In the genomic region with DNA sequence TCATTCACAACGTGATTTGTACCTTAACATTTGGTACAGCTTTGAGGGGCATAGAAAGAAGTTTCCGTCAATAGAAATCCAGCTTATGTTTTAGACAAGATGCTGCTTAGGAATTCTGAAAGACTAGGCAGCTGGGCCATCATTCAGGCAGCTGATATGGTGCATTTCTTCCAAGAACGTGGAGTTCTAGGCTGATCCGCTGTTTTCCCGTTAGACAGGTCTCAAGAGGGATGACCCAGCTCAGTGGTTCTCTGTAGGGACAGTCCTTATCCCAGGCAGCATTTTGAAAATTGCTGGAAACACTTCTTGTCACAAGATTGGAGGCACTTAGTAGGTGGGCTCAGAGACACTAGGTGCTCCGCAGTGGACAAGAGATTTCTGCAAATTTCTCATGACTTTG, we compare ENCODE assay signal across 27 cellular contexts.
"Had no signal": no experiment of that assay in that cellular context is flagged by ENCODE, and none has a peak within 500 bp of the region (broad histone marks: within the 10 kb centered on the region; RNA-seq: fewer than 3 reads in every experiment).

No MANE protein-coding gene starts in this region.

- ATAC-seq: activated CD4-positive, alpha-beta T cell treated with anti-CD3 and anti-CD28 coated beads for 36 hours; activated CD8-positive, alpha-beta memory T cell treated with anti-CD3 and anti-CD28 coated beads, Interleukin-2, amount 10 ng/mL, durations not matched to agents 7 days and 5 days; activated CD8-positive, alpha-beta T cell treated with anti-CD3 and anti-CD28 coated beads, Interleukin-2, amount 10 ng/mL, durations not matched to agents 7 days and 5 days; activated naive CD4-positive, alpha-beta T cell treated with anti-CD3 and anti-CD28 coated beads, Interleukin-2, amount 50 U/mL, for 72 hours; esophagus mucosa; foreskin keratinocyte; gastroesophageal sphincter; T-helper 17 cell had no signal

- H3K4me3 ChIP-seq: ascending aorta, breast epithelium, cardiac muscle cell, coronary artery, dorsolateral prefrontal cortex, gastroesophageal sphincter had no signal

- H3K27me3 ChIP-seq: ascending aorta, breast epithelium, cardiac muscle cell, foreskin keratinocyte had no signal

- H3K36me3 ChIP-seq: ascending aorta, breast epithelium, cardiac muscle cell, gastroesophageal sphincter had no signal

- DNase-seq: activated CD4-positive, alpha-beta memory T cell treated with anti-CD3 and anti-CD28 coated beads for 36 hours; activated CD4-positive, alpha-beta T cell treated with anti-CD3 and anti-CD28 coated beads for 36 hours; activated CD4-positive, alpha-beta T cell treated with anti-CD3 and anti-CD28 coated beads, Interleukin-2, amount 10 ng/mL, durations not matched to agents 24 days and 14 days; activated CD4-positive, CD25-positive, alpha-beta regulatory T cell; activated CD4-positive, CD25-positive, alpha-beta regulatory T cell treated with anti-CD3 and anti-CD28 coated beads, Interleukin-2, amount 50 U/mL, for 72 hours; activated CD8-positive, alpha-beta memory T cell treated with anti-CD3 and anti-CD28 coated beads, Interleukin-2, amount 10 ng/mL, durations not matched to agents 7 days and 5 days; activated CD8-positive, alpha-beta memory T cell treated with anti-CD3 and anti-CD28 coated beads, Interleukin-2, amount 50 U/mL, for 4 hours; activated CD8-positive, alpha-beta T cell treated with anti-CD3 and anti-CD28 coated beads, Interleukin-2, amount 10 ng/mL, durations not matched to agents 7 days and 5 days; activated effector memory CD4-positive, alpha-beta T cell treated with anti-CD3 and anti-CD28 coated beads, Interleukin-2, amount 50 U/mL, for 16 hours; activated naive CD4-positive, alpha-beta T cell treated with anti-CD3 and anti-CD28 coated beads for 36 hours; activated naive CD8-positive, alpha-beta T cell treated with anti-CD3 and anti-CD28 coated beads, Interleukin-2, amount 10 ng/mL, durations not matched to agents 7 days and 5 days; activated T-cell treated with anti-CD3 and anti-CD28 coated beads, Interleukin-2, amount 50 U/mL, for 1 hour; activated T-cell treated with anti-CD3 and anti-CD28 coated beads, Interleukin-2, amount 50 U/mL, for 48 hours; dorsolateral prefrontal cortex; effector memory CD4-positive, alpha-beta T cell; endodermal cell; foreskin keratinocyte; T-helper 1 cell; T-helper 17 cell; T1000 had no signal

- H3K4me1 ChIP-seq: ascending aorta, breast epithelium, foreskin keratinocyte, gastroesophageal sphincter had no signal

- H3K27ac ChIP-seq: ascending aorta, breast epithelium, cardiac muscle cell, coronary artery, dorsolateral prefrontal cortex, foreskin keratinocyte, gastroesophageal sphincter had no signal

- H3K9me3 ChIP-seq: ascending aorta, breast epithelium, gastroesophageal sphincter had no signal
